In genomic region chr20:4195499-4195898, GRCh38 we compare ENCODE assay signal across 11 cellular contexts. TPM values are rescaled to one million over a fixed set of nuclear protein-coding genes. Genes with fewer than 3 reads are reported as not detected.
DNase-seq lines count a peak whose midpoint lies in the region; ATAC-seq, FAIRE-seq and TF ChIP-seq lines count a peak whose summit lies in the region.
"Had no signal": no experiment of that assay in that cellular context is flagged by ENCODE, and none has a peak within 500 bp of the region (broad histone marks: within the 10 kb centered on the region; RNA-seq: fewer than 3 reads in every experiment).

No MANE protein-coding gene starts in this region.

- H3K4me1 ChIP-seq in HepG2 (ENCODE audit: insufficient read depth, low read length) (no peaks in the 10 kb centered on the region), gastroesophageal sphincter (no peaks in the 10 kb centered on the region)

- peaks cover 22% of the 10 kb centered on the region for H3K27me3 Mint-ChIP-seq in stimulated activated naive CD8-positive, alpha-beta T cell treated with anti-CD3 and anti-CD28 coated beads, Interleukin-15, amount 100 ng/mL, for 72 hours

- TF ChIP-seq CTCF in HepG2 (CRISPR knock-in tag; IDR thresholded peaks at IDR 0.05): peak; percentile 92
- no peak for TF ChIP-seq CTCF in gastroesophageal sphincter (IDR thresholded peaks at IDR 0.05)

- H3K36me3 ChIP-seq in HepG2 (replicated peaks in 1 of 2; ENCODE audit: control insufficient read depth in 1 of 2, insufficient read depth in 2 of 2, low read length in 2 of 2) (no peaks in the 10 kb centered on the region), gastroesophageal sphincter (no peaks in the 10 kb centered on the region)

- H3K79me2 ChIP-seq in HepG2 (ENCODE audit: insufficient read depth, low read length): no peaks in the 10 kb centered on the region

- H3K27ac ChIP-seq in HepG2 (ENCODE audit: extremely low read length, insufficient read depth, low read length) (no peak overlapping the region), gastroesophageal sphincter (no peak overlapping the region)

- CTCF ChIA-PET in HepG2 (lab: Yijun Ruan, JAX; ENCODE audit: low intra/inter-chr PET ratio, low total read pairs): interaction anchor here (0.6 to 3.9 kb wide), 3 partner anchors 87 to 262 kb away, joined by 4 to 42 read pairs (median 5); no protein-coding TSS in a partner anchor

- TF ChIP-seq RAD21 in HepG2 (CRISPR knock-in tag; IDR thresholded peaks at IDR 0.05): peak; percentile 87

- no TSS peak for BruUV-seq in HepG2 (replicated peaks; lab: Mats Ljungman, UMichigan)

- no peaks in the 10 kb centered on the region for H3K4me1 Mint-ChIP-seq in stimulated activated naive CD8-positive, alpha-beta T cell treated with anti-CD3 and anti-CD28 coated beads, Interleukin-15, amount 100 ng/mL, for 72 hours
- H3K4me1 Mint-ChIP-seq: T-cell had no signal

- TF ChIP-seq EP300 in HepG2 (IDR thresholded peaks at IDR 0.05; ENCODE audit: low read depth in 2 of 2, low read length in 2 of 2) (no peak), HepG2 (CRISPR knock-in tag; IDR thresholded peaks at IDR 0.05; ENCODE audit: borderline replicate concordance) (no peak), gastroesophageal sphincter (IDR thresholded peaks at IDR 0.05) (no peak)

- in situ Hi-C loops in HepG2 (cut with HindIII; ENCODE audit: extremely low pct_ligation_motif_present, low pct_unique_long_range_greater_than_20kb): no loop called here

- WGBS in HepG2 (ENCODE audit: low lambda C conversion rate): 39% methylated on average over 6 of the region's 7 CpGs
- 30 to 31% methylated on average over 3 to 6 of the region's 7 CpGs for WGBS in gastroesophageal sphincter (ENCODE audit: low coverage in 1 of 2), 2 donors

- H3K9ac ChIP-seq in HepG2 (ENCODE audit: insufficient read depth, low read depth, low read length): no peak overlapping the region

- H3K4me2 ChIP-seq in HepG2 (ENCODE audit: low read depth, low read length): no peak overlapping the region

- POLR2A ChIA-PET in HepG2 (lab: Yijun Ruan, JAX): no interaction called here

- peak overlapping the region in 1 of 2 donors; percentile 14 for H3K27ac Mint-ChIP-seq in stimulated activated naive CD8-positive, alpha-beta T cell treated with anti-CD3 and anti-CD28 coated beads, Interleukin-15, amount 100 ng/mL, for 72 hours
- H3K27ac Mint-ChIP-seq: T-cell had no signal

- FAIRE-seq in HepG2 (lab: Jason Lieb, UNC): peak; percentile 21
- FAIRE-seq: G401.6 had no signal

- H2AFZ ChIP-seq in HepG2 (ENCODE audit: low read length): no peak overlapping the region

- DNase-seq in AG08396 (ENCODE audit: low spot score) (peak; percentile 54), HT1080 (ENCODE audit: low read depth) (peak; percentile 26), cerebellar cortex (ENCODE audit: low spot score) (peak; percentile 60), HepG2 (ENCODE audit: low spot score) (peak; percentile 61), activated T-cell treated with anti-CD3 and anti-CD28 coated beads for 4 hours (no peak)
- no peak for DNase-seq in stimulated activated naive CD8-positive, alpha-beta T cell treated with anti-CD3 and anti-CD28 coated beads, Interleukin-15, amount 100 ng/mL, for 72 hours
- DNase-seq: activated naive CD4-positive, alpha-beta T cell treated with anti-CD3 and anti-CD28 coated beads, Interleukin-2, amount 50 U/mL, for 16 hours; T-cell had no signal

- no peaks in the 10 kb centered on the region for H3K9me3 ChIP-seq in HepG2 (ENCODE audit: low read length)
- no peaks in the 10 kb centered on the region for H3K9me3 ChIP-seq in gastroesophageal sphincter

- H3K4me3 Mint-ChIP-seq in stimulated activated naive CD8-positive, alpha-beta T cell treated with anti-CD3 and anti-CD28 coated beads, Interleukin-15, amount 100 ng/mL, for 72 hours: no peak overlapping the region
- H3K4me3 Mint-ChIP-seq: T-cell had no signal

- ATAC-seq in HepG2: peak; percentile 88
- ATAC-seq in stimulated activated naive CD8-positive, alpha-beta T cell treated with anti-CD3 and anti-CD28 coated beads, Interleukin-15, amount 100 ng/mL, for 72 hours: no peak
- no peak for ATAC-seq in HG02588 (IDR thresholded peaks at IDR 0.05; ENCODE audit: unreplicated experiment)
- ATAC-seq in gastroesophageal sphincter: no peak
- ATAC-seq: T-cell had no signal

- TF ChIP-seq POLR2A in HepG2 (IDR thresholded peaks at IDR 0.05; ENCODE audit: insufficient read depth in 1 of 2, low read depth in 2 of 2, low read length in 2 of 2): no peak
- no peak for TF ChIP-seq POLR2A in gastroesophageal sphincter (IDR thresholded peaks at IDR 0.05)

- no peaks in the 10 kb centered on the region for H4K20me1 ChIP-seq in HepG2 (ENCODE audit: insufficient read depth, low read length)

- H3K27me3 ChIP-seq in HepG2 (ENCODE audit: control insufficient read depth in 1 of 2, insufficient read depth in 2 of 2, low read length in 2 of 2) (no peaks in the 10 kb centered on the region), gastroesophageal sphincter (peaks cover 6% of the 10 kb centered on the region)

- no peaks in the 10 kb centered on the region for H3K9me3 Mint-ChIP-seq in stimulated activated naive CD8-positive, alpha-beta T cell treated with anti-CD3 and anti-CD28 coated beads, Interleukin-15, amount 100 ng/mL, for 72 hours
- H3K9me3 Mint-ChIP-seq: T-cell had no signal

- H3K4me3 ChIP-seq in HepG2 (replicated peaks in 1 of 3; ENCODE audit: insufficient read depth in 1 of 3, low read depth in 2 of 3, low read length in 3 of 3) (no peak overlapping the region), gastroesophageal sphincter (no peak overlapping the region)

- intact Hi-C loops in HepG2 (cut with micrococcal nuclease; ENCODE audit: unreplicated experiment): loop anchor here (1.0 kb wide), 1 partner anchor 87 kb away; no protein-coding TSS in a partner anchor

TF ChIP-seq in HepG2, 621 proteins besides CTCF, POLR2A, EP300 and RAD21 (continues in another document):
- peak; percentile 90 for TF ChIP-seq SMC3 (IDR thresholded peaks at IDR 0.05; ENCODE audit: low read length)

RNA-seq across cellular contexts. Expression of gene SMOX, which starts 46.9 kb away (rescaled TPM):
- 61.2 TPM in 2 replicates for total RNA-seq in HT1080 (2014; rRNA removed; shearing (Covaris generic))
- 62.5 and 68.9 TPM in 2 replicates for polyA plus RNA-seq in HT1080 (2015; cell fraction: cytosol; rRNA removed)
- 56.2 and 64.8 TPM in 2 replicates for polyA plus RNA-seq in HT1080 (2015; cell fraction: nucleus; rRNA removed)
- total RNA-seq in HepG2 (2016; rRNA removed; fragmentation: Illumina TruSeq; extraction: Trizol): 15.2 and 22.7 TPM in 2 replicates
- total RNA-seq in HepG2 (2016; cell fraction: cytosol; rRNA removed; fragmentation: Illumina TruSeq; extraction: Trizol; ENCODE audit: low read depth): 6.1 and 6.3 TPM in 2 replicates
- total RNA-seq in HepG2 (2016; cell fraction: insoluble cytoplasmic fraction; rRNA removed; fragmentation: Illumina TruSeq; extraction: Trizol): 15.6 and 22.2 TPM in 2 replicates
- 10.3 and 11.1 TPM in 2 replicates for total RNA-seq in HepG2 (2016; cell fraction: membrane; rRNA removed; fragmentation: Illumina TruSeq; extraction: Trizol)
- total RNA-seq in HepG2 (2016; cell fraction: nucleus; rRNA removed; fragmentation: Illumina TruSeq; extraction: Trizol): 12.0 and 12.7 TPM in 2 replicates
- 10.2 and 12.2 TPM in 2 replicates for polyA plus RNA-seq in HepG2 (2011; rRNA removed)
- 9.3 and 16.7 TPM in 2 replicates for polyA plus RNA-seq in HepG2 (2011; cell fraction: cytosol; rRNA removed)
- polyA plus RNA-seq in HepG2 (2011; cell fraction: nucleus; rRNA removed): 29.6 TPM in 2 replicates
- 13.2 and 25.9 TPM in 2 replicates for polyA plus RNA-seq in HepG2 (2012)
- 5.0 and 6.4 TPM in 2 replicates for polyA plus RNA-seq in HepG2 (2016; cell fraction: cytosol; fragmentation: Illumina TruSeq; extraction: Trizol; ENCODE audit: low read depth)
- polyA plus RNA-seq in HepG2 (2016; cell fraction: insoluble cytoplasmic fraction; fragmentation: Illumina TruSeq; extraction: Trizol; ENCODE audit: low read depth): 19.3 and 21.5 TPM in 2 replicates
- 10.4 and 12.4 TPM in 2 replicates for polyA plus RNA-seq in HepG2 (2016; cell fraction: membrane; fragmentation: Illumina TruSeq; extraction: Trizol; ENCODE audit: low read depth)
- polyA plus RNA-seq in HepG2 (2016; cell fraction: nucleus; fragmentation: Illumina TruSeq; extraction: Trizol; ENCODE audit: insufficient read depth, low read depth): 22.2 and 26.5 TPM in 2 replicates
- 17.6 and 18.8 TPM in 2 replicates for polyA minus RNA-seq in HepG2 (2011; rRNA and poly(A)+ RNA removed; ENCODE audit: low replicate concordance)
- 3.9 and 5.8 TPM in 2 replicates for polyA minus RNA-seq in HepG2 (2011; cell fraction: cytosol; rRNA and poly(A)+ RNA removed)
- 8.5 and 10.0 TPM in 2 replicates for polyA minus RNA-seq in HepG2 (2011; cell fraction: nucleus; rRNA and poly(A)+ RNA removed)
- 1 to 10 TPM; 2.3 to 7.6 (median 6.1) TPM for total RNA-seq in gastroesophageal sphincter

RNA-seq across cellular contexts. Expression of gene ADRA1D, which starts 53.6 kb away (rescaled TPM):
- not detected in 2 replicates for total RNA-seq in HT1080 (2014; rRNA removed; shearing (Covaris generic))
- polyA plus RNA-seq in HT1080 (2015; cell fraction: cytosol; rRNA removed): 0.16 TPM in 1 of 2 replicates, not detected in the other
- polyA plus RNA-seq in HT1080 (2015; cell fraction: nucleus; rRNA removed): 0.10 TPM in 1 of 2 replicates, not detected in the other
- total RNA-seq in HepG2 (2016; rRNA removed; fragmentation: Illumina TruSeq; extraction: Trizol) (0.07 TPM in 1 of 2 replicates, not detected in the other), gastroesophageal sphincter (under 1 TPM in 3 of 4 donors, not detected in 1; 0.10 to 0.81 (median 0.47) TPM)
- total RNA-seq in HepG2 (2016; cell fraction: cytosol; rRNA removed; fragmentation: Illumina TruSeq; extraction: Trizol; ENCODE audit: low read depth): not detected in 2 replicates
- 0.17 TPM in 1 of 2 replicates, not detected in the other for total RNA-seq in HepG2 (2016; cell fraction: insoluble cytoplasmic fraction; rRNA removed; fragmentation: Illumina TruSeq; extraction: Trizol)
- total RNA-seq in HepG2 (2016; cell fraction: membrane; rRNA removed; fragmentation: Illumina TruSeq; extraction: Trizol): 0.09 TPM in 1 of 2 replicates, not detected in the other
- 0.13 TPM in 1 of 2 replicates, not detected in the other for total RNA-seq in HepG2 (2016; cell fraction: nucleus; rRNA removed; fragmentation: Illumina TruSeq; extraction: Trizol)
- polyA plus RNA-seq in HepG2 (2011; rRNA removed): 0.09 and 0.13 TPM in 2 replicates
- polyA plus RNA-seq in HepG2 (2011; cell fraction: cytosol; rRNA removed): 0.06 and 0.24 TPM in 2 replicates
- polyA plus RNA-seq in HepG2 (2011; cell fraction: nucleus; rRNA removed): 0.26 and 0.45 TPM in 2 replicates
- 0.24 TPM in 1 of 2 replicates, not detected in the other for polyA plus RNA-seq in HepG2 (2012)
- 0.03 TPM in 1 of 2 replicates, not detected in the other for polyA plus RNA-seq in HepG2 (2016; cell fraction: cytosol; fragmentation: Illumina TruSeq; extraction: Trizol; ENCODE audit: low read depth)
- polyA plus RNA-seq in HepG2 (2016; cell fraction: insoluble cytoplasmic fraction; fragmentation: Illumina TruSeq; extraction: Trizol; ENCODE audit: low read depth): 0.19 TPM in 1 of 2 replicates, not detected in the other
- 0.07 TPM in 1 of 2 replicates, not detected in the other for polyA plus RNA-seq in HepG2 (2016; cell fraction: membrane; fragmentation: Illumina TruSeq; extraction: Trizol; ENCODE audit: low read depth)
- polyA plus RNA-seq in HepG2 (2016; cell fraction: nucleus; fragmentation: Illumina TruSeq; extraction: Trizol; ENCODE audit: insufficient read depth, low read depth): 0.33 and 0.37 TPM in 2 replicates
- polyA minus RNA-seq in HepG2 (2011; rRNA and poly(A)+ RNA removed; ENCODE audit: low replicate concordance): 0.50 TPM in 1 of 2 replicates, not detected in the other
- polyA minus RNA-seq in HepG2 (2011; cell fraction: cytosol; rRNA and poly(A)+ RNA removed): not detected in 2 replicates
- 0.26 and 0.62 TPM in 2 replicates for polyA minus RNA-seq in HepG2 (2011; cell fraction: nucleus; rRNA and poly(A)+ RNA removed)
- total RNA-seq: T-cell had no signal

Comparison
In these comparisons a context has a peak if more than half of its experiments do, and no peak if none do; other contexts are left out.
1. DNase-seq: peak in AG08396 (single experiment), HT1080 (single experiment), cerebellar cortex (single experiment) and HepG2 (single experiment); none in stimulated activated naive CD8-positive, alpha-beta T cell treated with anti-CD3 and anti-CD28 coated beads, Interleukin-15, amount 100 ng/mL, for 72 hours (0 of 2) and activated T-cell treated with anti-CD3 and anti-CD28 coated beads for 4 hours (single experiment).